Comparison of ENCODE assay signal across 8 cellular contexts in genomic region chr15:61374848-61375247, GRCh38.
"Had no signal": no experiment of that assay in that cellular context is flagged by ENCODE, and none has a peak within 500 bp of the region (broad histone marks: within the 10 kb centered on the region; RNA-seq: fewer than 3 reads in every experiment).

No MANE protein-coding gene starts in this region.

- FAIRE-seq: G401.6, GM12878, GM12891, GM12892, GM18507, GM19239 had no signal

- ATAC-seq: GM12878 had no signal

- DNase-seq: GDM1, GF-D8 had no signal

- H3K4me3 ChIP-seq: GM12878 had no signal
